In genomic region chr6:74549746-74550145, GRCh38 we compare ENCODE assay signal across 19 cellular contexts.
"Had no signal": no experiment of that assay in that cellular context is flagged by ENCODE, and none has a peak within 500 bp of the region (broad histone marks: within the 10 kb centered on the region; RNA-seq: fewer than 3 reads in every experiment).

No MANE protein-coding gene starts in this region.

- H3K27me3 ChIP-seq: esophagus squamous epithelium, thyroid gland had no signal

- H3K4me3 ChIP-seq: esophagus squamous epithelium, lung, thyroid gland had no signal

- H3K27me3 Mint-ChIP-seq: activated naive CD8-positive, alpha-beta T cell had no signal

- H3K4me1 ChIP-seq: esophagus squamous epithelium, thyroid gland had no signal

- FAIRE-seq: endothelial cell of umbilical vein, kidney had no signal

- H3K36me3 Mint-ChIP-seq: activated naive CD8-positive, alpha-beta T cell had no signal

- H3K9me3 ChIP-seq: thyroid gland had no signal

- H3K27ac ChIP-seq: esophagus squamous epithelium, thyroid gland had no signal

- H3K27ac Mint-ChIP-seq: activated naive CD8-positive, alpha-beta T cell; nephron; T-helper 1 cell treated with Interleukin-12 subunit alpha and Interleukin-12 subunit beta and Interleukin-4 antibody, amounts not matched to agents 30 μg/mL and 1 μg/mL, for 36 hours had no signal

- H3K36me3 ChIP-seq: esophagus squamous epithelium, thyroid gland had no signal

- H3K4me3 Mint-ChIP-seq: activated naive CD8-positive, alpha-beta T cell; nephron; T-helper 1 cell treated with Interleukin-12 subunit alpha and Interleukin-12 subunit beta and Interleukin-4 antibody, amounts not matched to agents 30 μg/mL and 1 μg/mL, for 36 hours had no signal

- DNase-seq: activated CD4-positive, alpha-beta T cell treated with anti-CD3 and anti-CD28 coated beads for 1 hour; activated CD4-positive, alpha-beta T cell treated with anti-CD3 and anti-CD28 coated beads, Interleukin-2, amount 50 U/mL, for 48 hours; activated gamma-delta T cell treated with Interleukin-2 at 50 U/mL for 16 hours; effector CD4-positive, alpha-beta T cell; esophagus squamous epithelium; kidney; midbrain; occipital lobe; retina; stimulated activated CD4-positive, alpha-beta T cell treated with anti-CD3 and anti-CD28 coated beads, Interleukin-12 subunit alpha, Interleukin-12 subunit beta, amount 100 ng/mL, for 4 hours; stimulated activated CD4-positive, alpha-beta T cell treated with anti-CD3 and anti-CD28 coated beads, Interleukin-1b, Interleukin-23, amount 100 ng/mL, for 48 hours; stimulated activated CD8-positive, alpha-beta memory T cell treated with anti-CD3 and anti-CD28 coated beads, Interleukin-4, amount 100 ng/mL, for 48 hours; stimulated activated naive CD4-positive, alpha-beta T cell; thyroid gland had no signal
